ENCODE assay signal across 29 cellular contexts in genomic region chr9:133529457-133529856, GRCh38. TPM values are rescaled to one million over a fixed set of nuclear protein-coding genes. Genes with fewer than 3 reads are reported as not detected.
"Had no signal": no experiment of that assay in that cellular context is flagged by ENCODE, and none has a peak within 500 bp of the region (broad histone marks: within the 10 kb centered on the region; RNA-seq: fewer than 3 reads in every experiment).

No MANE protein-coding gene starts in this region.

- H3K4me3 Mint-ChIP-seq: activated T-cell treated with anti-CD3 and anti-CD28 coated beads, Interleukin-2, amount 50 U/mL, for 72 hours; central memory CD8-positive, alpha-beta T cell; dendritic cell treated with granulocyte-macrophage colony-stimulating factor and Interleukin-4, amounts not matched to agents 40 ng/mL and 50 ng/mL, for 4 days; immature natural killer cell; mesothelial cell of epicardium; natural killer cell treated with Interleukin-12 subunit alpha and Interleukin-12 subunit beta and Interleukin-15 and Interleukin-18, amount 100 ng/mL, for 72 hours had no signal

- H3K9me3 ChIP-seq: esophagus muscularis mucosa, heart left ventricle, pancreas, psoas muscle, sigmoid colon, tibial nerve had no signal

- DNase-seq: activated CD4-positive, alpha-beta T cell treated with anti-CD3 and anti-CD28 coated beads for 4 hours; activated CD4-positive, alpha-beta T cell treated with anti-CD3 and anti-CD28 coated beads, Interleukin-2, amount 50 U/mL, for 4 hours; activated naive CD4-positive, alpha-beta T cell; activated T-cell treated with anti-CD3 and anti-CD28 coated beads for 4 hours; activated T-cell treated with anti-CD3 and anti-CD28 coated beads, Interleukin-2, amount 50 U/mL, for 72 hours; anterior cingulate cortex; foreskin keratinocyte; heart left ventricle; hypothalamus; immature natural killer cell; pancreas; psoas muscle; sigmoid colon; stimulated activated CD4-positive, alpha-beta T cell treated with anti-CD3 and anti-CD28 coated beads, Interleukin-1b, Interleukin-23, amount 100 ng/mL, for 48 hours; stimulated activated naive CD4-positive, alpha-beta T cell had no signal

- H3K36me3 ChIP-seq: esophagus muscularis mucosa, heart left ventricle, pancreas, sigmoid colon, tibial nerve had no signal

- H3K27ac Mint-ChIP-seq: activated naive CD4-positive, alpha-beta T cell treated with anti-CD3 and anti-CD28 coated beads, Interleukin-2, amount 50 U/mL, for 72 hours; activated T-cell treated with anti-CD3 and anti-CD28 coated beads, Interleukin-2, amount 50 U/mL, for 72 hours; dendritic cell treated with granulocyte-macrophage colony-stimulating factor and Interleukin-4, amounts not matched to agents 40 ng/mL and 50 ng/mL, for 4 days; immature natural killer cell; mesothelial cell of epicardium; natural killer cell treated with Interleukin-12 subunit alpha and Interleukin-12 subunit beta and Interleukin-15 and Interleukin-18, amount 100 ng/mL, for 72 hours had no signal

- H3K9me3 Mint-ChIP-seq: activated naive CD4-positive, alpha-beta T cell treated with anti-CD3 and anti-CD28 coated beads, Interleukin-2, amount 50 U/mL, for 72 hours; activated T-cell treated with anti-CD3 and anti-CD28 coated beads, Interleukin-2, amount 50 U/mL, for 72 hours; central memory CD8-positive, alpha-beta T cell; dendritic cell treated with granulocyte-macrophage colony-stimulating factor and Interleukin-4, amounts not matched to agents 40 ng/mL and 50 ng/mL, for 4 days; immature natural killer cell; mesothelial cell of epicardium; natural killer cell treated with Interleukin-12 subunit alpha and Interleukin-12 subunit beta and Interleukin-15 and Interleukin-18, amount 100 ng/mL, for 72 hours had no signal

- H3K4me1 Mint-ChIP-seq: central memory CD8-positive, alpha-beta T cell; immature natural killer cell had no signal

- ATAC-seq: activated naive CD4-positive, alpha-beta T cell treated with anti-CD3 and anti-CD28 coated beads, Interleukin-2, amount 50 U/mL, for 72 hours; activated T-cell treated with anti-CD3 and anti-CD28 coated beads, Interleukin-2, amount 50 U/mL, for 72 hours; foreskin keratinocyte; heart left ventricle; natural killer cell treated with Interleukin-12 subunit alpha and Interleukin-12 subunit beta and Interleukin-15 and Interleukin-18, amount 100 ng/mL, for 72 hours; pancreas had no signal

- H3K27ac ChIP-seq: esophagus muscularis mucosa, foreskin keratinocyte, heart left ventricle, pancreas, psoas muscle, sigmoid colon, tibial nerve had no signal

- H3K27me3 ChIP-seq: pancreas, sigmoid colon had no signal

- H3K36me3 Mint-ChIP-seq: activated naive CD4-positive, alpha-beta T cell treated with anti-CD3 and anti-CD28 coated beads, Interleukin-2, amount 50 U/mL, for 72 hours; immature natural killer cell; mesothelial cell of epicardium; natural killer cell treated with Interleukin-12 subunit alpha and Interleukin-12 subunit beta and Interleukin-15 and Interleukin-18, amount 100 ng/mL, for 72 hours had no signal

- H3K4me1 ChIP-seq: foreskin keratinocyte, pancreas had no signal

- H3K4me3 ChIP-seq: esophagus muscularis mucosa, heart left ventricle, pancreas, psoas muscle, sigmoid colon, smooth muscle cell, tibial nerve had no signal

RNA-seq across cellular contexts. Expression of gene MYMK, which starts 4.7 kb away (rescaled TPM):
- total RNA-seq: activated naive CD4-positive, alpha-beta T cell treated with anti-CD3 and anti-CD28 coated beads, Interleukin-2, amount 50 U/mL, for 72 hours; activated T-cell treated with anti-CD3 and anti-CD28 coated beads, Interleukin-2, amount 50 U/mL, for 72 hours; bronchial epithelial cell; esophagus muscularis mucosa; foreskin keratinocyte; heart left ventricle; kidney epithelial cell; lower leg skin; mesothelial cell of epicardium; natural killer cell treated with Interleukin-12 subunit alpha and Interleukin-12 subunit beta and Interleukin-15 and Interleukin-18, amount 100 ng/mL, for 72 hours; pancreas; sigmoid colon; smooth muscle cell; temporal lobe had no signal
- polyA plus RNA-seq: adipose tissue, foreskin keratinocyte, heart left ventricle, immature natural killer cell, pancreas, sigmoid colon, smooth muscle cell, urinary bladder had no signal

RNA-seq across cellular contexts. Expression of gene ADAMTSL2, which starts 5.0 kb away (rescaled TPM):
- total RNA-seq: bronchial epithelial cell; foreskin keratinocyte; natural killer cell treated with Interleukin-12 subunit alpha and Interleukin-12 subunit beta and Interleukin-15 and Interleukin-18, amount 100 ng/mL, for 72 hours had no signal
- polyA plus RNA-seq: foreskin keratinocyte, immature natural killer cell had no signal
